ENCODE assay signal across 8 cellular contexts in the genomic region with DNA sequence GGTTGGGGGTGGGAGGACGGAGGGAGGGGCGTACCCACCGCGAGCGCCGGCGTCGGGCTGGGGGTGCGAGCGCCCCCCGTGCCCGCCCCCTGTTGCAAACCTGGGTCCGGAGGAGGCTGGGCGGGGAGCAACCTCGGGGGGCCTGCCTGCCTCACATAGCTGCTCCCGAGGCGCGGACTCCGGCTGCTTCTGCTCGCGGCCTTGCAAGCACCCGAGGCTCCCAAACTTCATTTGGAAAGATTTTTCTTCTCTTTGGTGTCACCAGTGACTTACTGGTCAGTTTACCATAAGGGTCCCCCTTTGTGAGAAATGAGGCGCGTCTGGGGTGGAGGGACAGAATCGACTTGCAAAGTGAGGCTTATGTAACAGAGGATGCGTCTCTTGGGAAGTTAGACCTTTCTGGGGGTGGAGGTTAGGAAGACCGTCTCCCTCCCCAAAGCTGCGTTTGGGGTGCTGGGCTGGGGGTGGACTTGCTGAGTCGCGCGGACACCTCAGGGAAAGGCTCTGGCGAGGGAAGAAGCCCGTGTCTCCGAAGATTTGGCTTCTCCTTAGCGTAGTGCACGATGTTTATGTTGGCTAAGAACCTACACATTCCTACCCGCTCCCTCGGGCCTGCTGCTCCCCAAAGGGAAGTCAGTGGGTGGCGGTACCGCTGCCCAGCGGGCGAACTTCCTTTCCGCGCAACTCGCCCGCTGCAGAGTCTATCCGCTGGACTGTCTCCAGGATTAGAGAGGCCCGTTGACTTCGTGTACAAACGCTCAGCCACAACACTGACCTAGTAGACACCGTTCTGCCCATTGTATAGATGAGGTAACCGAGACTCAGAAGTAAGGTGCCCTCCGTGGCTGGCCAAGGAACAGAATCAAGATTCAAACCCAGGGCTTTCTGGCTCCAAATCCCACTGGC. TPM values are rescaled to one million over a fixed set of nuclear protein-coding genes. Genes with fewer than 3 reads are reported as not detected.
DNase-seq lines count a peak whose midpoint lies in the region; ATAC-seq and TF ChIP-seq lines count a peak whose summit lies in the region.

No MANE protein-coding gene starts in this region.

- no peak for TF ChIP-seq POLR2A in stomach (IDR thresholded peaks at IDR 0.05)

- no peaks in the 10 kb centered on the region for H3K9me3 ChIP-seq in stomach

- peaks cover 21 to 77% (median 62%) of the 10 kb centered on the region in 4 donors for H3K4me1 ChIP-seq in stomach

- TF ChIP-seq EP300 in stomach (IDR thresholded peaks at IDR 0.05): no peak

- H3K4me3 ChIP-seq in astrocyte of the spinal cord (ENCODE audit: low read depth, low read length) (peak overlapping the region; percentile 43), stomach (peak overlapping the region; percentile 67 to 73 (median 68))

- no peak for TF ChIP-seq CTCF in astrocyte of the spinal cord (IDR thresholded peaks at IDR 0.05; ENCODE audit: low read depth, low read length)
- no peak for TF ChIP-seq CTCF in stomach (IDR thresholded peaks at IDR 0.05)

- peak overlapping the region; percentile 76 to 91 (median 88) for H3K27ac ChIP-seq in stomach

- intact Hi-C loops in stomach (cut with DNase I; ENCODE audit: low total_unique reads): no loop called here

- WGBS in stomach, 5 donors: 3 to 7% (median 5%) methylated on average over 32 to 53 of the region's 53 CpGs

- in situ Hi-C loops in astrocyte of the spinal cord (cut with HindIII; ENCODE audit: low sequenced_read_pairs): no loop called here

- ATAC-seq in HG03159 (IDR thresholded peaks at IDR 0.05; ENCODE audit: unreplicated experiment) (peak; percentile 6), HG02642 (IDR thresholded peaks at IDR 0.05; ENCODE audit: poor library complexity, unreplicated experiment) (no peak), GM18867 (IDR thresholded peaks at IDR 0.05; ENCODE audit: unreplicated experiment) (no peak)

- H3K27me3 ChIP-seq in stomach: peaks cover 0 to 24% (median 0%) of the 10 kb centered on the region in 3 donors

- peak; percentile 70 for DNase-seq in EL
- peak; percentile 79 for DNase-seq in astrocyte of the spinal cord (ENCODE audit: low read depth, low spot score)
- peak; percentile 22 for DNase-seq in kidney tubule cell (ENCODE audit: low spot score)
- DNase-seq in stomach: peak; percentile 72
- no peak for DNase-seq in NCI-H2081 (lab: John Stamatoyannopoulos, UW)

- H3K36me3 ChIP-seq in stomach: peaks cover 0 to 10% (median 6%) of the 10 kb centered on the region in 4 donors

RNA-seq across cellular contexts. Expression of a gene that starts 0.6 kb away (rescaled TPM):
- total RNA-seq in stomach: 10 to 100 TPM in 3 of 5 donors, 1 to 10 TPM in 1, not detected in 1; 5.7 to 27.8 (median 18.9) TPM
- 10 to 100 TPM in 2 of 3 donors, 1 to 10 TPM in 1; 6.7 to 16.4 (median 12.7) TPM for polyA plus RNA-seq in stomach

Comparison
In these comparisons a context has a peak if more than half of its experiments do, and no peak if none do; other contexts are left out.
1. DNase-seq: peak in EL (single experiment), astrocyte of the spinal cord (single experiment), kidney tubule cell (single experiment) and stomach (single experiment); none in NCI-H2081 (0 of 2).